In genomic region chr1:29120955-29121485, GRCh38 we compare ENCODE assay signal across 8 cellular contexts. TPM values are rescaled to one million over a fixed set of nuclear protein-coding genes. Genes with fewer than 3 reads are reported as not detected.
DNase-seq lines count a peak whose midpoint lies in the region; ATAC-seq and TF ChIP-seq lines count a peak whose summit lies in the region.

No MANE protein-coding gene starts in this region.

- peaks cover 26% of the 10 kb centered on the region for H3K27me3 Mint-ChIP-seq in activated T-helper 1 cell treated with anti-CD3 and anti-CD28 coated beads, Interleukin-12 subunit alpha, Interleukin-12 subunit beta, Interleukin-2, Interleukin-4 antibody, amounts not matched to agents 30 ng/mL and 10 ng/mL and 1 ng/mL, durations not matched to agents 14 hours and 24 hours and 36 hours (ENCODE audit: insufficient read depth)
- peaks cover 24% of the 10 kb centered on the region for H3K27me3 Mint-ChIP-seq in Calu3 (ENCODE audit: unreplicated experiment)

- peak overlapping the region; percentile 86 for H3K4me3 ChIP-seq in left ventricle myocardium inferior

- peaks cover 41% of the 10 kb centered on the region for H3K27me3 ChIP-seq in left ventricle myocardium inferior (ENCODE audit: low read depth)

- peak; percentile 80 for TF ChIP-seq CTCF in GM12873 (IDR thresholded peaks at IDR 0.05; ENCODE audit: insufficient read depth, low read depth, low read length, missing control alignments)
- TF ChIP-seq CTCF in left ventricle myocardium inferior (IDR thresholded peaks at IDR 0.05; ENCODE audit: borderline replicate concordance), result peak; percentile 47
- peak in 1 of 3 donors; percentile 45 for TF ChIP-seq CTCF in omental fat pad (IDR thresholded peaks at IDR 0.05)
- TF ChIP-seq CTCF in Calu3 (IDR thresholded peaks at IDR 0.05; ENCODE audit: unreplicated experiment), result no peak

- no peaks in the 10 kb centered on the region for H3K9me3 Mint-ChIP-seq in activated T-helper 1 cell treated with anti-CD3 and anti-CD28 coated beads, Interleukin-12 subunit alpha, Interleukin-12 subunit beta, Interleukin-2, Interleukin-4 antibody, amounts not matched to agents 30 ng/mL and 10 ng/mL and 1 ng/mL, durations not matched to agents 14 hours and 24 hours and 36 hours
- no peaks in the 10 kb centered on the region for H3K9me3 Mint-ChIP-seq in Calu3 (ENCODE audit: low read depth, unreplicated experiment)

- intact Hi-C loops in activated T-helper 1 cell treated with anti-CD3 and anti-CD28 coated beads, Interleukin-12 subunit alpha, Interleukin-12 subunit beta, Interleukin-2, Interleukin-4 antibody, amounts not matched to agents 30 ng/mL and 10 ng/mL and 1 ng/mL, durations not matched to agents 14 hours and 24 hours and 36 hours (cut with micrococcal nuclease), result loop anchor here (1.0 kb wide), 1 partner anchor 239 kb away; no protein-coding TSS in a partner anchor
- intact Hi-C loops in left ventricle myocardium inferior (cut with micrococcal nuclease), result no loop called here
- intact Hi-C loops in Calu3 (cut with micrococcal nuclease; ENCODE audit: unreplicated experiment), result no loop called here

- H3K4me3 Mint-ChIP-seq in activated T-helper 1 cell treated with anti-CD3 and anti-CD28 coated beads, Interleukin-12 subunit alpha, Interleukin-12 subunit beta, Interleukin-2, Interleukin-4 antibody, amounts not matched to agents 30 ng/mL and 10 ng/mL and 1 ng/mL, durations not matched to agents 14 hours and 24 hours and 36 hours, result no peak overlapping the region
- no peak overlapping the region for H3K4me3 Mint-ChIP-seq in Calu3 (ENCODE audit: low read depth, unreplicated experiment)

- BruUV-seq in Calu3 (replicated peaks; lab: Mats Ljungman, UMichigan), result no TSS peak

- no peaks in the 10 kb centered on the region for H3K9me3 ChIP-seq in left ventricle myocardium inferior (replicated peaks)

- H3K4me1 Mint-ChIP-seq in activated T-helper 1 cell treated with anti-CD3 and anti-CD28 coated beads, Interleukin-12 subunit alpha, Interleukin-12 subunit beta, Interleukin-2, Interleukin-4 antibody, amounts not matched to agents 30 ng/mL and 10 ng/mL and 1 ng/mL, durations not matched to agents 14 hours and 24 hours and 36 hours (ENCODE audit: low read depth), result no peaks in the 10 kb centered on the region
- no peaks in the 10 kb centered on the region for H3K4me1 Mint-ChIP-seq in Calu3 (ENCODE audit: low read depth, unreplicated experiment)

- ATAC-seq in omental fat pad (ENCODE audit: low FRiP score), result no peak
- ATAC-seq in GM19023 (IDR thresholded peaks at IDR 0.05; ENCODE audit: unreplicated experiment), result no peak

- H3K36me3 ChIP-seq in left ventricle myocardium inferior, result no peaks in the 10 kb centered on the region

- peaks cover 43% of the 10 kb centered on the region for H3K4me1 ChIP-seq in left ventricle myocardium inferior

- DNase-seq in NCI-H82 treated with DMSO at 0.1 percent for 48 hours (lab: John Stamatoyannopoulos, UW; ENCODE audit: unreplicated experiment), result peak; percentile 62
- peak; percentile 60 for DNase-seq in activated T-helper 1 cell treated with anti-CD3 and anti-CD28 coated beads, Interleukin-12 subunit alpha, Interleukin-12 subunit beta, Interleukin-2, Interleukin-4 antibody, amounts not matched to agents 30 ng/mL and 10 ng/mL and 1 ng/mL, durations not matched to agents 14 hours and 24 hours and 36 hours (ENCODE audit: low spot score)
- peak; percentile 20 for DNase-seq in left ventricle myocardium inferior
- peak; percentile 60 for DNase-seq in stimulated activated CD4-positive, alpha-beta T cell treated with anti-CD3 and anti-CD28 coated beads, Interleukin-12 subunit alpha, Interleukin-12 subunit beta, amount 100 ng/mL, for 4 hours
- DNase-seq in omental fat pad (ENCODE audit: low spot score), result no peak
- DNase-seq in Calu3, result no peak

- no peak overlapping the region for H3K27ac Mint-ChIP-seq in activated T-helper 1 cell treated with anti-CD3 and anti-CD28 coated beads, Interleukin-12 subunit alpha, Interleukin-12 subunit beta, Interleukin-2, Interleukin-4 antibody, amounts not matched to agents 30 ng/mL and 10 ng/mL and 1 ng/mL, durations not matched to agents 14 hours and 24 hours and 36 hours
- H3K27ac Mint-ChIP-seq in Calu3 (ENCODE audit: unreplicated experiment), result no peak overlapping the region

- CTCF ChIA-PET in Calu3 (lab: Charles Lee), result no interaction called here

- peaks cover 21% of the 10 kb centered on the region for H3K36me3 Mint-ChIP-seq in activated T-helper 1 cell treated with anti-CD3 and anti-CD28 coated beads, Interleukin-12 subunit alpha, Interleukin-12 subunit beta, Interleukin-2, Interleukin-4 antibody, amounts not matched to agents 30 ng/mL and 10 ng/mL and 1 ng/mL, durations not matched to agents 14 hours and 24 hours and 36 hours (ENCODE audit: low read depth)
- peaks cover 24% of the 10 kb centered on the region for H3K36me3 Mint-ChIP-seq in Calu3 (ENCODE audit: insufficient read depth, unreplicated experiment)

- peak overlapping the region; percentile 96 for H3K27ac ChIP-seq in left ventricle myocardium inferior (replicated peaks)

RNA-seq across cellular contexts. Expression of gene TMEM200B, which starts 2.7 kb away (rescaled TPM):
- 0.47 and 0.56 TPM in 2 replicates for total RNA-seq in activated T-helper 1 cell treated with anti-CD3 and anti-CD28 coated beads, Interleukin-12 subunit alpha, Interleukin-12 subunit beta, Interleukin-2, Interleukin-4 antibody, amounts not matched to agents 30 ng/mL and 10 ng/mL and 1 ng/mL, durations not matched to agents 14 hours and 24 hours and 36 hours
- 1.6 TPM for total RNA-seq in left ventricle myocardium inferior
- 10 to 100 TPM in 2 of 4 donors, 1 to 10 TPM in 2; 7.2 to 26.8 (median 9.7) TPM for total RNA-seq in omental fat pad
- 0.15 TPM in 1 of 2 replicates, not detected in the other for total RNA-seq in Calu3 (2022)

Comparison
In these comparisons a context has a peak if more than half of its experiments do, and no peak if none do; other contexts are left out.
1. DNase-seq: peak in NCI-H82 treated with DMSO at 0.1 percent for 48 hours (single experiment), activated T-helper 1 cell treated with anti-CD3 and anti-CD28 coated beads, Interleukin-12 subunit alpha, Interleukin-12 subunit beta, Interleukin-2, Interleukin-4 antibody, amounts not matched to agents 30 ng/mL and 10 ng/mL and 1 ng/mL, durations not matched to agents 14 hours and 24 hours and 36 hours (single experiment), left ventricle myocardium inferior (single experiment) and stimulated activated CD4-positive, alpha-beta T cell treated with anti-CD3 and anti-CD28 coated beads, Interleukin-12 subunit alpha, Interleukin-12 subunit beta, amount 100 ng/mL, for 4 hours (single experiment); none in omental fat pad (single experiment) and Calu3 (single experiment).